Comparison of ENCODE assay signal across 1 cellular context in genomic region chr14:100223332-100224171, GRCh38.
TF ChIP-seq lines count a peak whose summit lies in the region.

No MANE protein-coding gene starts in this region.

TF ChIP-seq in HepG2, 621 proteins besides CTCF, POLR2A, EP300 and RAD21 (continued from another document):
- TF ChIP-seq TERF1 (CRISPR knock-in tag; IDR thresholded peaks at IDR 0.05) (no peak), SIN3A (IDR thresholded peaks at IDR 0.05; ENCODE audit: borderline replicate concordance, low read depth, low read length) (0 out of 2 replicates have a peak, but pooled peaks have one; percentile 32), ZHX1 (CRISPR knock-in tag; IDR thresholded peaks at IDR 0.05; ENCODE audit: low read depth) (peak; percentile 97), FOXA3 (CRISPR knock-in tag; IDR thresholded peaks at IDR 0.05) (peak; percentile 45), ZNF619 (CRISPR knock-in tag; IDR thresholded peaks at IDR 0.05) (no peak), LCORL (IDR thresholded peaks at IDR 0.05) (no peak), LCORL (CRISPR knock-in tag; IDR thresholded peaks at IDR 0.05) (no peak), RFXAP (CRISPR knock-in tag; IDR thresholded peaks at IDR 0.05; ENCODE audit: borderline replicate concordance) (no peak), TEAD2 (CRISPR knock-in tag; IDR thresholded peaks at IDR 0.05) (no peak), ZNF850 (CRISPR knock-in tag; conservative IDR thresholded peaks at IDR 0.05) (no peak), ARID3A (IDR thresholded peaks at IDR 0.05; ENCODE audit: low read depth, low read length) (peak; percentile 44; the same call in 1 of the 2 replicates), ZNF350 (CRISPR knock-in tag; IDR thresholded peaks at IDR 0.05; ENCODE audit: borderline replicate concordance, low read depth) (no peak), YY1 (IDR thresholded peaks at IDR 0.05; ENCODE audit: insufficient read depth, insufficient replicate concordance, low read depth, low read length) (peak; percentile 67), CREB1 (IDR thresholded peaks at IDR 0.05) (no peak), CREB1 (CRISPR knock-in tag; IDR thresholded peaks at IDR 0.05) (peak; percentile 25; the same call in 1 of the 2 replicates), NFAT5 (CRISPR knock-in tag; IDR thresholded peaks at IDR 0.05) (no peak), PAX8 (CRISPR knock-in tag; IDR thresholded peaks at IDR 0.05; ENCODE audit: borderline replicate concordance) (no peak), PATZ1 (CRISPR knock-in tag; IDR thresholded peaks at IDR 0.05) (no peak), BORCS8-MEF2B (CRISPR knock-in tag; IDR thresholded peaks at IDR 0.05) (no peak), SOX13 (IDR thresholded peaks at IDR 0.05) (no peak), SOX13 (CRISPR knock-in tag; conservative IDR thresholded peaks at IDR 0.05 in 1 of 2, IDR thresholded peaks at IDR 0.05 in 1 of 2) (0 out of 4 replicates have a peak, but pooled peaks of 1 of the 2 experiments have one; percentile 12), TSC22D2 (CRISPR knock-in tag; IDR thresholded peaks at IDR 0.05; ENCODE audit: borderline replicate concordance) (no peak), POLR2AphosphoS5 (IDR thresholded peaks at IDR 0.05; ENCODE audit: low read depth, low read length) (peak; percentile 30; the same call in 1 of the 2 replicates), SAP130 (CRISPR knock-in tag; IDR thresholded peaks at IDR 0.05; ENCODE audit: low read depth) (peak; percentile 73), SAFB2 (CRISPR knock-in tag; IDR thresholded peaks at IDR 0.05; ENCODE audit: borderline replicate concordance, low read depth) (0 out of 2 replicates have a peak, but pooled peaks have one; percentile 7), FOSL1 (CRISPR knock-in tag; IDR thresholded peaks at IDR 0.05; ENCODE audit: borderline replicate concordance) (no peak), FOXA1 (IDR thresholded peaks at IDR 0.05) (no peak), FOXA1 (CRISPR knock-in tag; IDR thresholded peaks at IDR 0.05) (peak; percentile 37; the same call in 1 of the 2 replicates), ZBTB38 (CRISPR knock-in tag; IDR thresholded peaks at IDR 0.05) (0 out of 2 replicates have a peak, but pooled peaks have one; percentile 25), MAX (IDR thresholded peaks at IDR 0.05) (peak; percentile 70), ZNF256 (CRISPR knock-in tag; conservative IDR thresholded peaks at IDR 0.05) (no peak), MYC (CRISPR knock-in tag; IDR thresholded peaks at IDR 0.05; ENCODE audit: borderline replicate concordance) (peak; percentile 33; the same call in 1 of the 2 replicates), DRAP1 (CRISPR knock-in tag; IDR thresholded peaks at IDR 0.05) (peak; percentile 28; the same call in 1 of the 2 replicates), GMEB1 (CRISPR knock-in tag; IDR thresholded peaks at IDR 0.05; ENCODE audit: borderline replicate concordance) (peak; percentile 42; the same call in 1 of the 2 replicates), ARID4A (CRISPR knock-in tag; IDR thresholded peaks at IDR 0.05; ENCODE audit: borderline replicate concordance) (peak; percentile 29; the same call in 1 of the 2 replicates)
TF ChIP-seq in HepG2: peak in this region for 46.
